ENCODE assay signal across 1 cellular context in the genomic region with DNA sequence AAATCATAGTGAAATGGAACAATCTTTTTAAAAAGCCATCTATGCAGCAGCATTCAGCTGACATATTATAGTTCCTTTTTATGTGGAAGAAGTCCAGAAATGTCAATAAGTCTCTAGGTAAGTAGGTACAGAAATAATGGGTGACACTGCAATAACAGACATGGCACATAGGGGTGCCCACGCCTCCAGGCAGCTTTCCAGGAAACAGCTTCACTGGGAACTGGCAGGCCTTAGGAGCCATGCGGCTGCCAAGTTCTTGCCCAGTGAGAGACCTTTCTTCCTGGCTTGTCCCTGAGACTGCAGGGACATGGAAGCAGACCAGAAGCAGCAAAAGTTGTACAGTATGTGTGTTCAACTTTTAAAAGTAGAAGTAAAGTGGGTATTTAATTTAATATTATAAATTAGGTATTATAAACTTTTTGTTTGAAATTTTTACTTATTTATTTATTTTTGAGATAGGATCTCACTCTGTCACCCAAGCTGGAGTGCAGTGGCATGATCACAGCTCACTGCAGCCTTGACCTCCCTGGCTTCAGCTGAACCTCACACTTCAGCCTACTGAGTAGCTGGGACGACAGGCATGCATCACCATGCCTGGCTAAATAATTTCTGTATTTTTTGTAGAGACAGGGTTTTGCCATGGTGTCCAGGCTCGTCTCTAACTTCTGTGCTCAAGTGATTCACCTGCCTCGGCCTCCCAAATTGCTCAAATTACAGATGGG.
TF ChIP-seq lines count a peak whose summit lies in the region.

No MANE protein-coding gene starts in this region.

TF ChIP-seq in HepG2, 621 proteins besides CTCF, POLR2A, EP300 and RAD21:
- TF ChIP-seq PHF21A (CRISPR knock-in tag; IDR thresholded peaks at IDR 0.05) (no peak), MAZ (IDR thresholded peaks at IDR 0.05; ENCODE audit: borderline replicate concordance, low read depth, low read length) (no peak), MAZ (CRISPR knock-in tag; IDR thresholded peaks at IDR 0.05; ENCODE audit: low read depth) (no peak), SALL2 (CRISPR knock-in tag; IDR thresholded peaks at IDR 0.05) (no peak), CHD4 (IDR thresholded peaks at IDR 0.05; ENCODE audit: borderline replicate concordance, low read length) (no peak), ZNF549 (CRISPR knock-in tag; IDR thresholded peaks at IDR 0.05) (no peak), FOXO1 (CRISPR knock-in tag; IDR thresholded peaks at IDR 0.05) (no peak), ZKSCAN5 (CRISPR knock-in tag; IDR thresholded peaks at IDR 0.05) (no peak), TBX3 (IDR thresholded peaks at IDR 0.05; ENCODE audit: borderline replicate concordance) (no peak), ELF1 (CRISPR knock-in tag; IDR thresholded peaks at IDR 0.05) (no peak), FOXC1 (CRISPR knock-in tag; IDR thresholded peaks at IDR 0.05; ENCODE audit: borderline replicate concordance) (no peak), MLLT10 (CRISPR knock-in tag; IDR thresholded peaks at IDR 0.05) (no peak), KLF11 (CRISPR knock-in tag; IDR thresholded peaks at IDR 0.05) (no peak)
- TF ChIP-seq, protein P1, sequence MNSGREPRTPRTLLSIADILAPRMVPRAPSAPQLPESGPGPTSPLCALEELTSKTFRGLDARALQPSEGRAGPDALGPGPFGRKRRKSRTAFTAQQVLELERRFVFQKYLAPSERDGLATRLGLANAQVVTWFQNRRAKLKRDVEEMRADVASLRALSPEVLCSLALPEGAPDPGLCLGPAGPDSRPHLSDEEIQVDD (CRISPR knock-in tag; IDR thresholded peaks at IDR 0.05; ENCODE audit: borderline replicate concordance) = no peak
- TF ChIP-seq, protein P2, sequence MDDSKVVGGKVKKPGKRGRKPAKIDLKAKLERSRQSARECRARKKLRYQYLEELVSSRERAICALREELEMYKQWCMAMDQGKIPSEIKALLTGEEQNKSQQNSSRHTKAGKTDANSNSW (CRISPR knock-in tag; IDR thresholded peaks at IDR 0.05; ENCODE audit: borderline replicate concordance) = no peak
- TF ChIP-seq, protein P3, sequence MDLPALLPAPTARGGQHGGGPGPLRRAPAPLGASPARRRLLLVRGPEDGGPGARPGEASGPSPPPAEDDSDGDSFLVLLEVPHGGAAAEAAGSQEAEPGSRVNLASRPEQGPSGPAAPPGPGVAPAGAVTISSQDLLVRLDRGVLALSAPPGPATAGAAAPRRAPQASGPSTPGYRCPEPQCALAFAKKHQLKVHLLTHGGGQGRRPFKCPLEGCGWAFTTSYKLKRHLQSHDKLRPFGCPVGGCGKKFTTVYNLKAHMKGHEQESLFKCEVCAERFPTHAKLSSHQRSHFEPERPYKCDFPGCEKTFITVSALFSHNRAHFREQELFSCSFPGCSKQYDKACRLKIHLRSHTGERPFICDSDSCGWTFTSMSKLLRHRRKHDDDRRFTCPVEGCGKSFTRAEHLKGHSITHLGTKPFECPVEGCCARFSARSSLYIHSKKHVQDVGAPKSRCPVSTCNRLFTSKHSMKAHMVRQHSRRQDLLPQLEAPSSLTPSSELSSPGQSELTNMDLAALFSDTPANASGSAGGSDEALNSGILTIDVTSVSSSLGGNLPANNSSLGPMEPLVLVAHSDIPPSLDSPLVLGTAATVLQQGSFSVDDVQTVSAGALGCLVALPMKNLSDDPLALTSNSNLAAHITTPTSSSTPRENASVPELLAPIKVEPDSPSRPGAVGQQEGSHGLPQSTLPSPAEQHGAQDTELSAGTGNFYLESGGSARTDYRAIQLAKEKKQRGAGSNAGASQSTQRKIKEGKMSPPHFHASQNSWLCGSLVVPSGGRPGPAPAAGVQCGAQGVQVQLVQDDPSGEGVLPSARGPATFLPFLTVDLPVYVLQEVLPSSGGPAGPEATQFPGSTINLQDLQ (CRISPR knock-in tag; IDR thresholded peaks at IDR 0.05) = no peak
- TF ChIP-seq, protein P4, sequence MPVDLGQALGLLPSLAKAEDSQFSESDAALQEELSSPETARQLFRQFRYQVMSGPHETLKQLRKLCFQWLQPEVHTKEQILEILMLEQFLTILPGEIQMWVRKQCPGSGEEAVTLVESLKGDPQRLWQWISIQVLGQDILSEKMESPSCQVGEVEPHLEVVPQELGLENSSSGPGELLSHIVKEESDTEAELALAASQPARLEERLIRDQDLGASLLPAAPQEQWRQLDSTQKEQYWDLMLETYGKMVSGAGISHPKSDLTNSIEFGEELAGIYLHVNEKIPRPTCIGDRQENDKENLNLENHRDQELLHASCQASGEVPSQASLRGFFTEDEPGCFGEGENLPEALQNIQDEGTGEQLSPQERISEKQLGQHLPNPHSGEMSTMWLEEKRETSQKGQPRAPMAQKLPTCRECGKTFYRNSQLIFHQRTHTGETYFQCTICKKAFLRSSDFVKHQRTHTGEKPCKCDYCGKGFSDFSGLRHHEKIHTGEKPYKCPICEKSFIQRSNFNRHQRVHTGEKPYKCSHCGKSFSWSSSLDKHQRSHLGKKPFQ (CRISPR knock-in tag; IDR thresholded peaks at IDR 0.05; ENCODE audit: insufficient replicate concordance) = no peak
